13 cellular contexts compared by ENCODE assay signal in the genomic region with DNA sequence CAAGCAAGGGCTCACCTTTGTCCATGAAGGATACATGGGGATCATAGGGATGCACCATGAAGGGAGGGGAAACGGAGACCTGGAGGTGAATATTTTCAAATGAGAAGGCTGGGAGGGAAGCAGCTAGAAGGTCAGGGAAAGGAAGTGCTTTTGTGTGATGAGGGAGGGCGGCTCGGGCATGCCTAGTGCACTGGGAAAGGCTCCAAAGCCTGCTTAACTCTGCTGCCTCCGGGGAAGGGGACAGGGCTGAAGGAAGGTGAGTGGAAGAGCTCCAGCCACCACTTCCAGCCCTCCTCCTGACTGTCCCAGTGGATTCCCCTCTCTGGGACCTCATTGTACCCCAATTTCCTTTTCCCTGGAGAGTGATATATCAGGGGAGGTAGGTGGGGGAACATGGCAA.
DNase-seq lines count a peak whose midpoint lies in the region; ATAC-seq and TF ChIP-seq lines count a peak whose summit lies in the region.
"Had no signal": no experiment of that assay in that cellular context is flagged by ENCODE, and none has a peak within 500 bp of the region (broad histone marks: within the 10 kb centered on the region; RNA-seq: fewer than 3 reads in every experiment).

No MANE protein-coding gene starts in this region.

- ATAC-seq in T-helper 17 cell = no peak
- ATAC-seq: activated CD4-positive, CD25-positive, alpha-beta regulatory T cell treated with anti-CD3 and anti-CD28 coated beads, Interleukin-2, amount 50 U/mL, for 24 hours had no signal

- CTCF ChIA-PET in activated naive CD4-positive, alpha-beta T cell treated with anti-CD3 and anti-CD28 coated beads, Interleukin-2, amount 10 ng/mL, durations not matched to agents 7 days and 5 days (lab: Charles Lee) = interaction anchor here (0.9 to 1.2 kb wide), 3 partner anchors 10 to 709 kb away, joined by 3 to 6 read pairs (median 4); no protein-coding TSS in a partner anchor

- no peak for TF ChIP-seq EP300 in transverse colon (IDR thresholded peaks at IDR 0.05; ENCODE audit: low read depth)

- TF ChIP-seq CTCF in left ventricle myocardium inferior (IDR thresholded peaks at IDR 0.05; ENCODE audit: borderline replicate concordance) = no peak
- no peak for TF ChIP-seq CTCF in transverse colon (IDR thresholded peaks at IDR 0.05)

- peak overlapping the region; percentile 8 for H3K27ac Mint-ChIP-seq in T-helper 17 cell
- no peak overlapping the region for H3K27ac Mint-ChIP-seq in activated naive CD4-positive, alpha-beta T cell treated with anti-CD3 and anti-CD28 coated beads, Interleukin-2, amount 10 ng/mL, durations not matched to agents 7 days and 5 days
- H3K27ac Mint-ChIP-seq: CD4-positive, alpha-beta memory T cell had no signal

- H3K4me1 ChIP-seq in left ventricle myocardium inferior (peaks cover 24% of the 10 kb centered on the region), transverse colon (no peaks in the 10 kb centered on the region)

- TF ChIP-seq POLR2A in transverse colon (IDR thresholded peaks at IDR 0.05) = no peak

- no peaks in the 10 kb centered on the region for H3K9me3 Mint-ChIP-seq in activated naive CD4-positive, alpha-beta T cell treated with anti-CD3 and anti-CD28 coated beads, Interleukin-2, amount 10 ng/mL, durations not matched to agents 7 days and 5 days
- H3K9me3 Mint-ChIP-seq: CD4-positive, alpha-beta memory T cell; central memory CD8-positive, alpha-beta T cell had no signal

- H3K36me3 Mint-ChIP-seq in T-helper 17 cell (ENCODE audit: low read depth) = peaks cover 5% of the 10 kb centered on the region
- H3K36me3 Mint-ChIP-seq in activated naive CD4-positive, alpha-beta T cell treated with anti-CD3 and anti-CD28 coated beads, Interleukin-2, amount 10 ng/mL, durations not matched to agents 7 days and 5 days = no peaks in the 10 kb centered on the region
- H3K36me3 Mint-ChIP-seq: CD4-positive, alpha-beta memory T cell had no signal

- DNase-seq in DMS153 (lab: John Stamatoyannopoulos, UW) (peak; percentile 40), NCI-H2029 (lab: John Stamatoyannopoulos, UW) (peak; percentile 68), T-helper 17 cell (no peak), left ventricle myocardium inferior (no peak), A172 (ENCODE audit: low spot score) (no peak), transverse colon (no peak)
- no peak for DNase-seq in effector CD8-positive, alpha-beta T cell (lab: John Stamatoyannopoulos, UW)
- no peak for DNase-seq in activated naive CD4-positive, alpha-beta T cell treated with anti-CD3 and anti-CD28 coated beads, Interleukin-2, amount 10 ng/mL, durations not matched to agents 7 days and 5 days
- DNase-seq: CD4-positive, alpha-beta memory T cell; NCI-H187 treated with DMSO at 0.1 percent for 48 hours; sigmoid colon had no signal

- WGBS in transverse colon (ENCODE audit: low coverage in 1 of 2), 2 donors = 32 to 83% methylated on average over 1 to 4 of the region's 4 CpGs

- intact Hi-C loops in left ventricle myocardium inferior (cut with micrococcal nuclease) = no loop called here
- intact Hi-C loops in transverse colon (cut with DNase I; ENCODE audit: low total_unique reads) = no loop called here

- H3K27ac ChIP-seq in left ventricle myocardium inferior (replicated peaks) = peak overlapping the region; percentile 36
- H3K27ac ChIP-seq in transverse colon = no peak overlapping the region
- H3K27ac ChIP-seq: sigmoid colon had no signal

- no peaks in the 10 kb centered on the region for H3K27me3 ChIP-seq in left ventricle myocardium inferior (ENCODE audit: low read depth)
- peaks cover 2% of the 10 kb centered on the region for H3K27me3 ChIP-seq in transverse colon

- peaks cover 57% of the 10 kb centered on the region for H3K27me3 Mint-ChIP-seq in T-helper 17 cell
- peaks cover 41% of the 10 kb centered on the region for H3K27me3 Mint-ChIP-seq in activated naive CD4-positive, alpha-beta T cell treated with anti-CD3 and anti-CD28 coated beads, Interleukin-2, amount 10 ng/mL, durations not matched to agents 7 days and 5 days

- H3K4me3 ChIP-seq in left ventricle myocardium inferior (no peak overlapping the region), transverse colon (no peak overlapping the region)
- H3K4me3 ChIP-seq: sigmoid colon had no signal

- H3K36me3 ChIP-seq in left ventricle myocardium inferior (no peaks in the 10 kb centered on the region), transverse colon (no peaks in the 10 kb centered on the region)
- H3K36me3 ChIP-seq: sigmoid colon had no signal

- in situ Hi-C loops in transverse colon (cut with MboI; ENCODE audit: low pct_ligation_motif_present in 1 of 4, low pct_unique_long_range_greater_than_20kb in 1 of 4, low sequenced_read_pairs in 3 of 4) = loop anchor here in 1 of 4 donors (25.0 kb wide), 1 partner anchor 296 kb away; no protein-coding TSS in a partner anchor

- no peaks in the 10 kb centered on the region for H3K9me3 ChIP-seq in T-helper 17 cell (ENCODE audit: control insufficient read depth, low read length, poor library complexity, severe bottlenecking)
- no peaks in the 10 kb centered on the region for H3K9me3 ChIP-seq in left ventricle myocardium inferior (replicated peaks)
- H3K9me3 ChIP-seq in transverse colon = no peaks in the 10 kb centered on the region
- H3K9me3 ChIP-seq: sigmoid colon had no signal

- H3K4me3 Mint-ChIP-seq in T-helper 17 cell = no peak overlapping the region
- H3K4me3 Mint-ChIP-seq in activated naive CD4-positive, alpha-beta T cell treated with anti-CD3 and anti-CD28 coated beads, Interleukin-2, amount 10 ng/mL, durations not matched to agents 7 days and 5 days = no peak overlapping the region
- H3K4me3 Mint-ChIP-seq: CD4-positive, alpha-beta memory T cell; central memory CD8-positive, alpha-beta T cell had no signal

- no peaks in the 10 kb centered on the region for H3K4me1 Mint-ChIP-seq in T-helper 17 cell
- no peaks in the 10 kb centered on the region for H3K4me1 Mint-ChIP-seq in activated naive CD4-positive, alpha-beta T cell treated with anti-CD3 and anti-CD28 coated beads, Interleukin-2, amount 10 ng/mL, durations not matched to agents 7 days and 5 days
- H3K4me1 Mint-ChIP-seq: CD4-positive, alpha-beta memory T cell; central memory CD8-positive, alpha-beta T cell had no signal

Comparison
In these comparisons a context has a peak if more than half of its experiments do, and no peak if none do; other contexts are left out.
1. DNase-seq: peak in DMS153 (single experiment) and NCI-H2029 (single experiment); none in T-helper 17 cell (0 of 3), left ventricle myocardium inferior (single experiment), A172 (single experiment), transverse colon (single experiment), effector CD8-positive, alpha-beta T cell (single experiment) and activated naive CD4-positive, alpha-beta T cell treated with anti-CD3 and anti-CD28 coated beads, Interleukin-2, amount 10 ng/mL, durations not matched to agents 7 days and 5 days (single experiment).